ENCODE assay signal across 1 cellular context in genomic region chr21:29870814-29871213, GRCh38.
A peak's percentile ranks its signal among the peaks of the same experiment; 100 is the strongest.
TF ChIP-seq lines count a peak whose summit lies in the region.

No MANE protein-coding gene starts in this region.

TF ChIP-seq in H1, 55 proteins besides CTCF, POLR2A, EP300 and RAD21:
- TF ChIP-seq PHF8 (conservative IDR thresholded peaks at IDR 0.05; ENCODE audit: low read depth, low read length) (no peak), TBP (IDR thresholded peaks at IDR 0.05; ENCODE audit: low read depth, low read length) (peak; percentile 25; the same call in 1 of the 2 replicates)
